In genomic region chr18:45713239-45713638, GRCh38 we compare ENCODE assay signal across 1 cellular context.
TF ChIP-seq lines count a peak whose summit lies in the region.

No MANE protein-coding gene starts in this region.

TF ChIP-seq in IMR-90, 13 proteins besides CTCF, POLR2A, EP300 and RAD21 (continued from another document):
- TF ChIP-seq ELK1 (IDR thresholded peaks at IDR 0.05; ENCODE audit: borderline replicate concordance, low read depth, low read length) (no peak), NFE2L2 (IDR thresholded peaks at IDR 0.05; ENCODE audit: low read depth, low read length) (no peak), BHLHE40 (IDR thresholded peaks at IDR 0.05; ENCODE audit: low read depth, low read length) (no peak), SMC3 (IDR thresholded peaks at IDR 0.05; ENCODE audit: low read depth, low read length) (no peak)
- TF ChIP-seq, protein P1, sequence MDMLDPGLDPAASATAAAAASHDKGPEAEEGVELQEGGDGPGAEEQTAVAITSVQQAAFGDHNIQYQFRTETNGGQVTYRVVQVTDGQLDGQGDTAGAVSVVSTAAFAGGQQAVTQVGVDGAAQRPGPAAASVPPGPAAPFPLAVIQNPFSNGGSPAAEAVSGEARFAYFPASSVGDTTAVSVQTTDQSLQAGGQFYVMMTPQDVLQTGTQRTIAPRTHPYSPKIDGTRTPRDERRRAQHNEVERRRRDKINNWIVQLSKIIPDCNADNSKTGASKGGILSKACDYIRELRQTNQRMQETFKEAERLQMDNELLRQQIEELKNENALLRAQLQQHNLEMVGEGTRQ (IDR thresholded peaks at IDR 0.05; ENCODE audit: low read depth, low read length) = no peak
